ENCODE assay signal across 27 cellular contexts in the genomic region with DNA sequence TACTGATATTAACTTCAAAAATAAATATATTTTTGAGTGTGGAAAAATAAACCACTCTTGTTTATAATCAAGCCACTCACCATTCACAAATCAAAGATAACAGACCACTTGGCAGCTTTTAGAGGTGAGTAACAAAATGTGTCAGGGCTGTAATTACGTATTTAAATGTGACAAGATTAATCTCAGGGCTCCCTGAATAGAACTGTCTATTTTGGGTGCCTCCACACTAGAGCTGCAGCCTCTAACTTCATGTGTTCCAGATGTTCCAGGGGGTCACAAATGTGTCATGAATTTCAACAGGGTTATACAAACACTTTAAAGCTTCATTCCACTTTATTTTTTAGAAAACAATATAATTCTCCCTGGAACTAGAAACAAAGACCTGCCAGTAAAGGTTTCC. TPM values are rescaled to one million over a fixed set of nuclear protein-coding genes. Genes with fewer than 3 reads are reported as not detected.
"Had no signal": no experiment of that assay in that cellular context is flagged by ENCODE, and none has a peak within 500 bp of the region (broad histone marks: within the 10 kb centered on the region; RNA-seq: fewer than 3 reads in every experiment).

No MANE protein-coding gene starts in this region.

- DNase-seq: activated CD4-positive, alpha-beta memory T cell treated with anti-CD3 and anti-CD28 coated beads for 36 hours; activated CD4-positive, alpha-beta T cell treated with anti-CD3 and anti-CD28 coated beads, Interleukin-2, amount 10 ng/mL, durations not matched to agents 7 days and 5 days; activated CD4-positive, CD25-positive, alpha-beta regulatory T cell; activated CD8-positive, alpha-beta memory T cell treated with anti-CD3 and anti-CD28 coated beads for 24 hours; activated gamma-delta T cell; activated naive CD4-positive, alpha-beta T cell treated with anti-CD3 and anti-CD28 coated beads, Interleukin-2, amount 10 ng/mL, durations not matched to agents 7 days and 5 days; activated naive CD8-positive, alpha-beta T cell treated with anti-CD3 and anti-CD28 coated beads, Interleukin-2, amount 10 ng/mL, durations not matched to agents 7 days and 5 days; activated T-cell treated with anti-CD3 and anti-CD28 coated beads, Interleukin-2, amount 50 U/mL, for 4 hours; adrenal gland; anterior cingulate cortex; MG63; MV-4-11; NCI-H1092 treated with DMSO at 0.1 percent for 48 hours; NCI-H1436; NCI-H1694 treated with DMSO at 0.1 percent for 48 hours; NCI-H345; NCI-H510A; NCI-H526 treated with DMSO at 0.1 percent for 48 hours; PC-3; SIG-M5; T-cell had no signal

- H3K27ac ChIP-seq: adrenal gland, breast epithelium, KMS-11, VCaP had no signal

- H3K4me3 ChIP-seq: adrenal gland, breast epithelium, MG63 had no signal

- H3K27ac Mint-ChIP-seq: activated CD4-positive, alpha-beta memory T cell treated with anti-CD3 and anti-CD28 coated beads for 36 hours; activated CD4-positive, alpha-beta T cell treated with anti-CD3 and anti-CD28 coated beads, Interleukin-2, amount 10 ng/mL, durations not matched to agents 7 days and 5 days; activated naive CD4-positive, alpha-beta T cell treated with anti-CD3 and anti-CD28 coated beads, Interleukin-2, amount 10 ng/mL, durations not matched to agents 7 days and 5 days; activated naive CD8-positive, alpha-beta T cell treated with anti-CD3 and anti-CD28 coated beads, Interleukin-2, amount 10 ng/mL, durations not matched to agents 7 days and 5 days; activated T-helper 17 cell treated with anti-CD3 and anti-CD28 coated beads, Interleukin-2, amount 50 U/mL, for 72 hours; T-cell had no signal

- H3K27me3 ChIP-seq: adrenal gland, breast epithelium had no signal

- H3K4me2 ChIP-seq: KMS-11 had no signal

- FAIRE-seq: RCC 7860 had no signal

- H3K9me3 Mint-ChIP-seq: activated CD4-positive, alpha-beta memory T cell treated with anti-CD3 and anti-CD28 coated beads for 36 hours; activated CD4-positive, alpha-beta T cell treated with anti-CD3 and anti-CD28 coated beads, Interleukin-2, amount 10 ng/mL, durations not matched to agents 7 days and 5 days; activated naive CD4-positive, alpha-beta T cell treated with anti-CD3 and anti-CD28 coated beads, Interleukin-2, amount 10 ng/mL, durations not matched to agents 7 days and 5 days; activated naive CD8-positive, alpha-beta T cell treated with anti-CD3 and anti-CD28 coated beads, Interleukin-2, amount 10 ng/mL, durations not matched to agents 7 days and 5 days; activated T-cell treated with anti-CD3 and anti-CD28 coated beads, Interleukin-2, amount 50 U/mL, for 4 hours; activated T-helper 17 cell treated with anti-CD3 and anti-CD28 coated beads, Interleukin-2, amount 50 U/mL, for 72 hours had no signal

- H3K4me3 Mint-ChIP-seq: activated CD4-positive, alpha-beta memory T cell treated with anti-CD3 and anti-CD28 coated beads for 36 hours; activated CD4-positive, alpha-beta T cell treated with anti-CD3 and anti-CD28 coated beads, Interleukin-2, amount 10 ng/mL, durations not matched to agents 7 days and 5 days; activated naive CD4-positive, alpha-beta T cell treated with anti-CD3 and anti-CD28 coated beads, Interleukin-2, amount 10 ng/mL, durations not matched to agents 7 days and 5 days; activated naive CD8-positive, alpha-beta T cell treated with anti-CD3 and anti-CD28 coated beads, Interleukin-2, amount 10 ng/mL, durations not matched to agents 7 days and 5 days; activated T-cell treated with anti-CD3 and anti-CD28 coated beads, Interleukin-2, amount 50 U/mL, for 4 hours; activated T-helper 17 cell treated with anti-CD3 and anti-CD28 coated beads, Interleukin-2, amount 50 U/mL, for 72 hours; T-cell had no signal

- H3K4me1 ChIP-seq: breast epithelium had no signal

- H3K4me1 Mint-ChIP-seq: activated CD4-positive, alpha-beta T cell treated with anti-CD3 and anti-CD28 coated beads, Interleukin-2, amount 10 ng/mL, durations not matched to agents 7 days and 5 days; activated naive CD4-positive, alpha-beta T cell treated with anti-CD3 and anti-CD28 coated beads, Interleukin-2, amount 10 ng/mL, durations not matched to agents 7 days and 5 days; activated naive CD8-positive, alpha-beta T cell treated with anti-CD3 and anti-CD28 coated beads, Interleukin-2, amount 10 ng/mL, durations not matched to agents 7 days and 5 days; activated T-helper 17 cell treated with anti-CD3 and anti-CD28 coated beads, Interleukin-2, amount 50 U/mL, for 72 hours; T-cell had no signal

- ATAC-seq: activated T-cell treated with anti-CD3 and anti-CD28 coated beads, Interleukin-2, amount 50 U/mL, for 4 hours; activated T-helper 17 cell treated with anti-CD3 and anti-CD28 coated beads, Interleukin-2, amount 50 U/mL, for 72 hours; PC-3; T-cell had no signal

- H3K9me3 ChIP-seq: adrenal gland, breast epithelium, MG63 had no signal

- H3K36me3 ChIP-seq: adrenal gland, breast epithelium, MG63 had no signal

- H3K36me3 Mint-ChIP-seq: activated CD4-positive, alpha-beta memory T cell treated with anti-CD3 and anti-CD28 coated beads for 36 hours; activated naive CD4-positive, alpha-beta T cell treated with anti-CD3 and anti-CD28 coated beads, Interleukin-2, amount 10 ng/mL, durations not matched to agents 7 days and 5 days; activated naive CD8-positive, alpha-beta T cell treated with anti-CD3 and anti-CD28 coated beads, Interleukin-2, amount 10 ng/mL, durations not matched to agents 7 days and 5 days; T-cell had no signal

- H3K9ac ChIP-seq: KMS-11 had no signal

RNA-seq across cellular contexts. Expression of gene TRIL, which starts 41.7 kb away (rescaled TPM):
- total RNA-seq: activated CD4-positive, alpha-beta memory T cell treated with anti-CD3 and anti-CD28 coated beads for 36 hours; activated CD4-positive, alpha-beta T cell treated with anti-CD3 and anti-CD28 coated beads, Interleukin-2, amount 10 ng/mL, durations not matched to agents 7 days and 5 days; activated naive CD8-positive, alpha-beta T cell treated with anti-CD3 and anti-CD28 coated beads, Interleukin-2, amount 10 ng/mL, durations not matched to agents 7 days and 5 days; activated T-helper 17 cell treated with anti-CD3 and anti-CD28 coated beads, Interleukin-2, amount 50 U/mL, for 72 hours; T-cell; T-helper 2 cell treated with Interferon-gamma antibody and Interleukin-4, amounts not matched to agents 100 ng/mL and 5 ng/mL, for 36 hours had no signal
